19 cellular contexts compared by ENCODE assay signal in the genomic region with DNA sequence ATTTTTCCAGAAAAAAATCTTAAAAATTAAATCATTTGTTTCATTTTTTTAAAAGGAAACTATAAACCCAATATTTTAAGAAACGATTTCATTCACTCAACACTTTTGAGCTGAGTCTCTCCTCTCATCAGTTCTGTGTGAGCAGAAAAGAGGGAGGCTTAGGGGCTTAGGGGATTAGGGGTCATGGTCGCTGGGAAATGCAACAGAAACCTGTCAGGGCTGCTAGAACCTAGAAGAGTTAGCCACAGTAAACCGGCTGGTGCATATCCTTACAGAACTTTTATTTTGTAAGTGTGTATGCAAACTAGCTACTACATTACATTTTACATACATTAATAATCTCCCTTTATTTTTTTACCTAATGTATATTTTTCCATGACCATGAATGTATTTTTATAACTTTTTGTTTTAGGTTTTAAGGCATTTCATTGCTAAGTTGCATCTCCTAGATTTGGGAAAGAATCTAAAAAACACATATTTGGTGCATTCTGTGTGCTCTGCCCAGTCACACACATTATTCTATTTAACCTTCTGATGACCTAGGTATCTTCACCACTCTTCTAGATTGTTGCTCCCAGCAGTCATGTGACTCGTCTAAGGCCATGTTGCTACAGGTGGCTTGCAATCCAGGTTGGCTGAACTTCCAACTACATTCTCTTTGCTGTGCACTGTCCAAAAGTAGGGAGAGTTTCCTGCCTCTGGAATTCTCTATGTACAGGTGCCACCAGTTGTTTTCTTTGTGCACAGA. TPM values are rescaled to one million over a fixed set of nuclear protein-coding genes. Genes with fewer than 3 reads are reported as not detected.
DNase-seq lines count a peak whose midpoint lies in the region; TF ChIP-seq lines count a peak whose summit lies in the region.
"Had no signal": no experiment of that assay in that cellular context is flagged by ENCODE, and none has a peak within 500 bp of the region (broad histone marks: within the 10 kb centered on the region; RNA-seq: fewer than 3 reads in every experiment).

No MANE protein-coding gene starts in this region.

- TF ChIP-seq CTCF in WERI-Rb-1 (IDR thresholded peaks at IDR 0.05; ENCODE audit: low read depth, low read length), result no peak
- no peak for TF ChIP-seq CTCF in esophagus muscularis mucosa (IDR thresholded peaks at IDR 0.05)

- H3K27ac ChIP-seq in Karpas-422 (ENCODE audit: low read length) (no peak overlapping the region), WERI-Rb-1 (no peak overlapping the region), esophagus muscularis mucosa (replicated peaks in 1 of 4) (no peak overlapping the region)

- H3K4me2 ChIP-seq in Karpas-422 (ENCODE audit: low read depth, low read length, poor library complexity, severe bottlenecking), result no peak overlapping the region

- WGBS in esophagus muscularis mucosa, result 62% methylated on average over 4 of the region's 4 CpGs

- DNase-seq in Karpas-422 (peak; percentile 40), WERI-Rb-1 (peak; percentile 58), esophagus muscularis mucosa (ENCODE audit: extremely low spot score) (peak; percentile 60), NCI-H1694 treated with DMSO at 0.1 percent for 48 hours (lab: John Stamatoyannopoulos, UW) (no peak), GM03348 (ENCODE audit: low spot score) (no peak)
- DNase-seq in NK-92 treated with Interleukin-12 subunit alpha and Interleukin-12 subunit beta, amount 100 ng/mL, for 24 hours (lab: John Stamatoyannopoulos, UW), result no peak
- DNase-seq: C1 segment of cervical spinal cord; Calu3; CD4-positive, alpha-beta memory T cell; COR-L47; DMS53; DMS79 treated with DMSO at 0.1 percent for 48 hours; GF-D8; GOT3 had no signal

- H3K36me3 ChIP-seq in Karpas-422 (ENCODE audit: insufficient read depth, low read length) (no peaks in the 10 kb centered on the region), WERI-Rb-1 (no peaks in the 10 kb centered on the region), esophagus muscularis mucosa (no peaks in the 10 kb centered on the region)
- H3K36me3 ChIP-seq: HAP-1 had no signal

- intact Hi-C loops in esophagus muscularis mucosa (cut with DNase I), result no loop called here

- TF ChIP-seq EP300 in esophagus muscularis mucosa (IDR thresholded peaks at IDR 0.05), result no peak

- H3K9me2 ChIP-seq in Karpas-422 (replicated peaks; ENCODE audit: insufficient read depth, low read length), result no peaks in the 10 kb centered on the region

- H3K4me3 ChIP-seq in Karpas-422 (ENCODE audit: low read length) (no peak overlapping the region), WERI-Rb-1 (ENCODE audit: low read depth, low read length) (no peak overlapping the region), esophagus muscularis mucosa (no peak overlapping the region)
- H3K4me3 ChIP-seq: HAP-1 had no signal

- no peaks in the 10 kb centered on the region for H3K79me2 ChIP-seq in Karpas-422 (ENCODE audit: low read length)

- H3K27me3 ChIP-seq in Karpas-422 (ENCODE audit: low read length) (peaks cover 3% of the 10 kb centered on the region; the same call in 1 of the 2 replicates), WERI-Rb-1 (ENCODE audit: insufficient read depth, low read depth, severe bottlenecking) (no peaks in the 10 kb centered on the region), esophagus muscularis mucosa (peaks cover 0 to 35% (median 2%) of the 10 kb centered on the region in 4 donors)

- no peaks in the 10 kb centered on the region for H3K9me3 ChIP-seq in Karpas-422 (ENCODE audit: low read length)
- H3K9me3 ChIP-seq in WERI-Rb-1 (ENCODE audit: severe bottlenecking), result no peaks in the 10 kb centered on the region
- H3K9me3 ChIP-seq in esophagus muscularis mucosa, result no peaks in the 10 kb centered on the region
- H3K9me3 ChIP-seq: HAP-1 had no signal

- no peaks in the 10 kb centered on the region; the same call in 1 of the 2 replicates for H4K20me1 ChIP-seq in Karpas-422 (ENCODE audit: insufficient read depth, low read depth, low read length)

- H2AFZ ChIP-seq in Karpas-422 (ENCODE audit: low read length), result no peak overlapping the region

- no peak for TF ChIP-seq POLR2A in esophagus muscularis mucosa (IDR thresholded peaks at IDR 0.05; ENCODE audit: low read depth)

- H3K4me1 ChIP-seq in Karpas-422 (ENCODE audit: low read length) (peaks cover 22% of the 10 kb centered on the region), esophagus muscularis mucosa (peaks cover 5 to 11% (median 10%) of the 10 kb centered on the region in 4 donors)
- H3K4me1 ChIP-seq: HAP-1 had no signal

- no peak overlapping the region for H3K9ac ChIP-seq in Karpas-422 (ENCODE audit: low read length)

RNA-seq across cellular contexts. Expression of gene TBC1D3B, which starts 24.4 kb away (rescaled TPM):
- total RNA-seq in Karpas-422 (2014; rRNA removed; shearing (Covaris generic); ENCODE audit: low replicate concordance), result 0.63 and 3.6 TPM in 2 replicates
- 1 to 10 TPM in 3 of 4 donors, not detected in 1; 2.1 to 5.8 (median 2.7) TPM for total RNA-seq in esophagus muscularis mucosa
- total RNA-seq: Daoy, G401 had no signal

RNA-seq across cellular contexts. Expression of gene CCL3L1, which starts 44.5 kb away (rescaled TPM):
- 1.9 and 6.4 TPM in 2 replicates for total RNA-seq in Karpas-422 (2014; rRNA removed; shearing (Covaris generic); ENCODE audit: low replicate concordance)
- total RNA-seq in esophagus muscularis mucosa, result not detected
- total RNA-seq: A172, A673, Calu3, G401 had no signal

RNA-seq across cellular contexts. Expression of gene CCL4, which starts 48.4 kb away (rescaled TPM):
- total RNA-seq in Karpas-422 (2014; rRNA removed; shearing (Covaris generic); ENCODE audit: low replicate concordance), result 6.9 and 7.6 TPM in 2 replicates
- total RNA-seq in esophagus muscularis mucosa, result 1 to 10 TPM in 3 of 4 donors, not detected in 1; 1.7 to 3.0 (median 2.0) TPM
- total RNA-seq: A172, A673, Calu3, Daoy, G401 had no signal

RNA-seq across cellular contexts. Expression of gene CCL4L2, which starts 58.8 kb away (rescaled TPM):
- 14.9 and 26.9 TPM in 2 replicates for total RNA-seq in Karpas-422 (2014; rRNA removed; shearing (Covaris generic); ENCODE audit: low replicate concordance)
- under 1 TPM in 1 of 4 donors, not detected in 3; 0.80 TPM for total RNA-seq in esophagus muscularis mucosa
- total RNA-seq: A172, A673, Calu3, G401 had no signal

Comparison
In these comparisons a context has a peak if more than half of its experiments do, and no peak if none do; other contexts are left out.
1. DNase-seq: peak in Karpas-422 (single experiment), WERI-Rb-1 (single experiment) and esophagus muscularis mucosa (single experiment); none in NK-92 treated with Interleukin-12 subunit alpha and Interleukin-12 subunit beta, amount 100 ng/mL, for 24 hours (single experiment), NCI-H1694 treated with DMSO at 0.1 percent for 48 hours (single experiment) and GM03348 (single experiment).